ENCODE assay signal across 13 cellular contexts in the genomic region with DNA sequence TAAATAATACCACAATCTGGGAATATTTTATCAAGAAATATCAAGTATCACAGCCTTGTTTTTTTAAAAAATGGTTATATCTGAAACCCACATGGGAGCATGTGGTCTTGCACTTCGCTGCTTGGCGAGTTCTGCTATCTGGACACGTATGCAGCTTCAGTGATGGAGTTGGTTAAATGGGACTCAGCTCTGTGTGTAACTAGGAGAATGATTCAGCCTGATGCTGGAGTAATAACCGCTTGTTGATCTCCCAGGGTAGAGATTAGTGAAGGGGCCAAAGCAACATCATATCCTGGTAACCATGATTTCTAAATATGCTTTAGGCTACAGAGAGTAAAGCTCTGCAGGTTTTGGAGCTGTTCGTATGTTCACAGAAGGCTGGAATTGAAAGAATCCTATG.
"Had no signal": no experiment of that assay in that cellular context is flagged by ENCODE, and none has a peak within 500 bp of the region (broad histone marks: within the 10 kb centered on the region; RNA-seq: fewer than 3 reads in every experiment).

No MANE protein-coding gene starts in this region.

- H2AFZ ChIP-seq: parathyroid adenoma had no signal

- H3K9ac ChIP-seq: parathyroid adenoma had no signal

- H3K9me3 ChIP-seq: transverse colon had no signal

- H3K4me3 Mint-ChIP-seq: neural crest cell; stimulated activated naive B cell treated with anti-CD40 and anti-IgM and Interleukin-4, amounts not matched to agents 10 μg/mL and 1 μg/mL and 100 μg/mL, for 72 hours had no signal

- H3K36me3 Mint-ChIP-seq: stimulated activated naive B cell treated with anti-CD40 and anti-IgM and Interleukin-4, amounts not matched to agents 10 μg/mL and 1 μg/mL and 100 μg/mL, for 72 hours had no signal

- H3K4me3 ChIP-seq: cardiac muscle cell, transverse colon had no signal

- H3K9me3 Mint-ChIP-seq: neural crest cell; stimulated activated naive B cell treated with anti-CD40 and anti-IgM and Interleukin-4, amounts not matched to agents 10 μg/mL and 1 μg/mL and 100 μg/mL, for 72 hours had no signal

- H3K79me2 ChIP-seq: parathyroid adenoma had no signal

- DNase-seq: activated CD4-positive, CD25-positive, alpha-beta regulatory T cell; activated naive CD4-positive, alpha-beta T cell treated with anti-CD3 and anti-CD28 coated beads, Interleukin-2, amount 50 U/mL, for 16 hours; activated T-cell treated with anti-CD3 and anti-CD28 coated beads, Interleukin-2, amount 50 U/mL, for 1 hour; amygdala; left ventricle myocardium superior; SIG-M5; stimulated activated naive B cell treated with anti-CD40 and anti-IgM and Interleukin-4, amounts not matched to agents 10 μg/mL and 1 μg/mL and 100 μg/mL, for 72 hours; substantia nigra; T-helper 2 cell; transverse colon had no signal

- H3K27ac Mint-ChIP-seq: stimulated activated naive B cell treated with anti-CD40 and anti-IgM and Interleukin-4, amounts not matched to agents 10 μg/mL and 1 μg/mL and 100 μg/mL, for 72 hours had no signal

- H3K27me3 ChIP-seq: cardiac muscle cell, transverse colon had no signal

- H3K36me3 ChIP-seq: cardiac muscle cell, transverse colon had no signal

- H3K27ac ChIP-seq: cardiac muscle cell, parathyroid adenoma, transverse colon had no signal

- ATAC-seq: left ventricle myocardium superior; stimulated activated naive B cell treated with anti-CD40 and anti-IgM and Interleukin-4, amounts not matched to agents 10 μg/mL and 1 μg/mL and 100 μg/mL, for 72 hours had no signal
